ENCODE assay signal across 7 cellular contexts in genomic region chr7:3302681-3303320, GRCh38. TPM values are rescaled to one million over a fixed set of nuclear protein-coding genes. Genes with fewer than 3 reads are reported as not detected.
DNase-seq lines count a peak whose midpoint lies in the region; ATAC-seq, FAIRE-seq and TF ChIP-seq lines count a peak whose summit lies in the region.

No MANE protein-coding gene starts in this region.

- no peak overlapping the region for H3K18ac ChIP-seq in H9 (ENCODE audit: insufficient read length, low read depth, low read length)

- no peak for TF ChIP-seq CTCF in H9 (conservative IDR thresholded peaks at IDR 0.05)
- TF ChIP-seq CTCF in gastrocnemius medialis (IDR thresholded peaks at IDR 0.05 in 4 of 5, conservative IDR thresholded peaks at IDR 0.05 in 1 of 5): no peak

- H2AK5ac ChIP-seq in H9 (ENCODE audit: insufficient read length, low read length): no peak overlapping the region

- H3K9ac ChIP-seq in H9 (ENCODE audit: extremely low read depth, insufficient read length, low read length) (no peak overlapping the region), SK-N-MC (ENCODE audit: insufficient read length) (peak overlapping the region; percentile 79)

- no peak overlapping the region for H2BK120ac ChIP-seq in H9 (ENCODE audit: low read depth, low read length, poor library complexity, severe bottlenecking)

- WGBS in H9 (ENCODE audit: extremely low coverage, insufficient read length, low lambda C conversion rate): no CpG with 5 or more reads among the region's 7 CpGs

- H3K36me3 ChIP-seq in SK-N-MC (ENCODE audit: insufficient read depth, low read length): peaks cover 3% of the 10 kb centered on the region; the same call in 1 of the 2 replicates
- no peaks in the 10 kb centered on the region for H3K36me3 ChIP-seq in gastrocnemius medialis

- intact Hi-C loops in gastrocnemius medialis (cut with DNase I; ENCODE audit: low total_unique reads): no loop called here

- peaks cover 28% of the 10 kb centered on the region for H3K27me3 Mint-ChIP-seq in H9 (ENCODE audit: low read depth)

- no peak overlapping the region for H2AFZ ChIP-seq in H9 (ENCODE audit: low read length)

- peak overlapping the region; percentile 78 to 88 for H3K4me3 Mint-ChIP-seq in H9

- H4K91ac ChIP-seq in H9 (ENCODE audit: insufficient read length, low read depth, low read length): no peak overlapping the region

- no peak overlapping the region for H3K14ac ChIP-seq in H9 (ENCODE audit: insufficient read depth, low read length)

- no peak overlapping the region for H2BK5ac ChIP-seq in H9 (ENCODE audit: insufficient read length, low read length)

- ATAC-seq in gastrocnemius medialis: no peak

- no peak overlapping the region for H2BK12ac ChIP-seq in H9 (ENCODE audit: insufficient read length, low read depth, low read length)

- no peak overlapping the region for H3T11ph ChIP-seq in H9 (ENCODE audit: low read length)

- no peak overlapping the region for H3K27ac ChIP-seq in H9 (ENCODE audit: insufficient read length, low read depth, low read length)
- H3K27ac ChIP-seq in SK-N-MC: peak overlapping the region; percentile 56
- H3K27ac ChIP-seq in gastrocnemius medialis: peak overlapping the region in 2 of 4 donors; percentile 41 to 44

- H3K23me2 ChIP-seq in H9 (ENCODE audit: insufficient read length, low read depth, low read length, poor library complexity, severe bottlenecking): peaks cover 13% of the 10 kb centered on the region

- no peak overlapping the region for H2BK20ac ChIP-seq in H9 (ENCODE audit: low read depth, low read length, poor library complexity, severe bottlenecking)

- H3K4me3 ChIP-seq in SK-N-MC: peak overlapping the region; percentile 85
- peak overlapping the region; percentile 34 to 62 (median 54) for H3K4me3 ChIP-seq in gastrocnemius medialis

- H3K9me3 ChIP-seq in H9 (ENCODE audit: control insufficient read depth, low read depth, low read length): no peaks in the 10 kb centered on the region
- H3K9me3 ChIP-seq in SK-N-MC (ENCODE audit: low read depth, low read length): no peaks in the 10 kb centered on the region
- H3K9me3 ChIP-seq in gastrocnemius medialis: no peaks in the 10 kb centered on the region

- H3K27me3 ChIP-seq in H9 (ENCODE audit: insufficient read depth, low read length) (no peaks in the 10 kb centered on the region), gastrocnemius medialis (peaks cover 2 to 7% (median 3%) of the 10 kb centered on the region in 3 donors)

- DNase-seq in H9 (no peak), SK-N-MC (ENCODE audit: low read depth, low spot score) (no peak), globus pallidus (ENCODE audit: low spot score) (peak; percentile 3), gastrocnemius medialis (no peak), frontal cortex (ENCODE audit: low spot score in 2 of 2) (no peak)
- no peak for DNase-seq in NK-92 treated with Interleukin-12 subunit alpha and Interleukin-12 subunit beta, amount 100 ng/mL, for 24 hours (lab: John Stamatoyannopoulos, UW)
- DNase-seq in stimulated activated CD4-positive, alpha-beta T cell treated with anti-CD3 and anti-CD28 coated beads, Interleukin-2, amount 100 ng/mL, for 24 hours: no peak

- H3K9me3 Mint-ChIP-seq in H9: no peaks in the 10 kb centered on the region

- no peaks in the 10 kb centered on the region; a peak in 1 of 7 replicates for H3K36me3 Mint-ChIP-seq in H9 (ENCODE audit: insufficient read depth in 1 of 3, low read depth in 3 of 3)

- no peak for TF ChIP-seq POLR2A in gastrocnemius medialis (IDR thresholded peaks at IDR 0.05)

- H2BK15ac ChIP-seq in H9 (ENCODE audit: low read depth, low read length): no peak overlapping the region

- no peak overlapping the region for H3K27ac Mint-ChIP-seq in H9

- H3K4me2 ChIP-seq in H9 (ENCODE audit: insufficient read depth, insufficient read length, low read length): peak overlapping the region; percentile 84

- peaks cover 2% of the 10 kb centered on the region; the same call in 1 of the 2 replicates for H3K79me2 ChIP-seq in H9 (ENCODE audit: insufficient read depth, low read length)

- H3K4me1 ChIP-seq in H9 (ENCODE audit: insufficient read depth, low read length): peaks cover 6% of the 10 kb centered on the region; the same call in 1 of the 2 replicates
- H3K4me1 ChIP-seq in gastrocnemius medialis: peaks cover 5 to 14% of the 10 kb centered on the region in 2 donors

- no peaks in the 10 kb centered on the region for H3K79me1 ChIP-seq in H9 (ENCODE audit: insufficient read depth, low read depth, low read length, poor library complexity, severe bottlenecking)

- no peaks in the 10 kb centered on the region for H4K20me1 ChIP-seq in H9 (ENCODE audit: control insufficient read depth, insufficient read depth, insufficient read length)

- no peak overlapping the region for H3K4ac ChIP-seq in H9 (ENCODE audit: low read depth, low read length)

- H3K4me1 Mint-ChIP-seq in H9: peaks cover 29 to 32% of the 10 kb centered on the region in 2 experiments

- in situ Hi-C loops in gastrocnemius medialis (cut with MboI; ENCODE audit: low sequenced_read_pairs in 4 of 4): no loop called here

- no peak for FAIRE-seq in frontal cortex (lab: Jason Lieb, UNC)

- H3K23ac ChIP-seq in H9 (ENCODE audit: insufficient read length, low read depth, low read length): no peak overlapping the region

- no peak overlapping the region for H3K56ac ChIP-seq in H9 (ENCODE audit: insufficient read length, low read depth, low read length)

- no peak overlapping the region for H4K5ac ChIP-seq in H9 (ENCODE audit: insufficient read length, low read depth, low read length)

- no peak overlapping the region for H4K8ac ChIP-seq in H9 (replicated peaks; ENCODE audit: insufficient read length, low read depth, low read length)

RNA-seq across cellular contexts. Expression of gene SDK1, which starts 1.7 kb away (rescaled TPM):
- total RNA-seq in H9 (2021) (8.4 and 8.7 TPM in 2 replicates), gastrocnemius medialis (1 to 10 TPM; 1.2 to 1.8 (median 1.5) TPM), frontal cortex (33.0 TPM)
